9 cellular contexts compared by ENCODE assay signal in genomic region chr6:47168176-47168575, GRCh38.
DNase-seq lines count a peak whose midpoint lies in the region; ATAC-seq and TF ChIP-seq lines count a peak whose summit lies in the region.
"Had no signal": no experiment of that assay in that cellular context is flagged by ENCODE, and none has a peak within 500 bp of the region (broad histone marks: within the 10 kb centered on the region; RNA-seq: fewer than 3 reads in every experiment).

No MANE protein-coding gene starts in this region.

- no peaks in the 10 kb centered on the region for H3K9me3 ChIP-seq in esophagus (ENCODE audit: control insufficient read depth in 2 of 2, insufficient read depth in 1 of 2, low read depth in 1 of 2, low read length in 1 of 2)
- H3K9me3 ChIP-seq in psoas muscle, result no peaks in the 10 kb centered on the region
- H3K9me3 ChIP-seq in spleen, result no peaks in the 10 kb centered on the region

- POLR2A ChIA-PET in naive thymus-derived CD8-positive, alpha-beta T cell (lab: Charles Lee), result no interaction called here

- H3K4me1 ChIP-seq in esophagus (ENCODE audit: control insufficient read depth in 2 of 2, insufficient read depth in 2 of 2, low read length in 1 of 2) (peaks cover 0 to 2% of the 10 kb centered on the region in 2 donors), psoas muscle (no peaks in the 10 kb centered on the region), spleen (no peaks in the 10 kb centered on the region)

- ATAC-seq in psoas muscle (peak; percentile 96 to 99 (median 98)), HG03521 (IDR thresholded peaks at IDR 0.05; ENCODE audit: unreplicated experiment) (no peak)
- ATAC-seq in naive thymus-derived CD8-positive, alpha-beta T cell, result no peak

- no peak overlapping the region for H3K4me3 Mint-ChIP-seq in naive thymus-derived CD8-positive, alpha-beta T cell

- intact Hi-C loops in psoas muscle (cut with DNase I), result loop anchor here in 1 of 2 donors (2.0 to 5.0 kb wide), 2 partner anchors 31 to 71 kb away; no protein-coding TSS in a partner anchor
- intact Hi-C loops in spleen (cut with DNase I; ENCODE audit: low total_unique reads), result no loop called here

- H3K27ac Mint-ChIP-seq in naive thymus-derived CD8-positive, alpha-beta T cell, result no peak overlapping the region

- no peak for TF ChIP-seq POLR2A in spleen (IDR thresholded peaks at IDR 0.05)

- H3K9me3 Mint-ChIP-seq in naive thymus-derived CD8-positive, alpha-beta T cell, result peaks cover 0 to 3% (median 0%) of the 10 kb centered on the region in 9 donors

- H3K36me3 ChIP-seq in esophagus (ENCODE audit: control insufficient read depth in 2 of 2, insufficient read depth in 2 of 2, low read length in 1 of 2), result no peaks in the 10 kb centered on the region
- H3K36me3 ChIP-seq in psoas muscle (ENCODE audit: insufficient read depth in 1 of 2, low read depth in 1 of 2), result no peaks in the 10 kb centered on the region
- no peaks in the 10 kb centered on the region for H3K36me3 ChIP-seq in spleen

- 36 to 42% methylated on average over 2 of the region's 2 CpGs for WGBS in esophagus, 2 donors
- WGBS in psoas muscle, 3 donors, result 22 to 39% (median 29%) methylated on average over 2 of the region's 2 CpGs
- WGBS in spleen, 5 donors, result 67 to 84% (median 69%) methylated on average over 2 of the region's 2 CpGs

- no peaks in the 10 kb centered on the region for H3K36me3 Mint-ChIP-seq in naive thymus-derived CD8-positive, alpha-beta T cell

- H3K27ac ChIP-seq in esophagus (ENCODE audit: low read depth in 2 of 2, low read length in 1 of 2) (peak overlapping the region; percentile 49 to 69), psoas muscle (peak overlapping the region; percentile 51), spleen (no peak overlapping the region)

- no peaks in the 10 kb centered on the region for H3K27me3 ChIP-seq in esophagus (ENCODE audit: control insufficient read depth in 1 of 2, insufficient read depth in 2 of 2, low read length in 2 of 2)
- no peaks in the 10 kb centered on the region for H3K27me3 ChIP-seq in psoas muscle (ENCODE audit: insufficient read depth in 3 of 3, low read length in 2 of 3)
- no peaks in the 10 kb centered on the region for H3K27me3 ChIP-seq in spleen (replicated peaks in 1 of 7)

- TF ChIP-seq CTCF in psoas muscle (IDR thresholded peaks at IDR 0.05) (no peak), spleen (IDR thresholded peaks at IDR 0.05 in 8 of 11, conservative IDR thresholded peaks at IDR 0.05 in 3 of 11) (no peak)

- DNase-seq in ELR (ENCODE audit: low read depth) (peak; percentile 98), NCI-H748 (lab: John Stamatoyannopoulos, UW; ENCODE audit: unreplicated experiment) (peak; percentile 50), psoas muscle (peak; percentile 66 to 80), T-helper 2 cell (no peak), spleen (no peak)
- no peak for DNase-seq in naive thymus-derived CD8-positive, alpha-beta T cell
- DNase-seq: T-helper 1 cell had no signal

- H3K27me3 Mint-ChIP-seq in naive thymus-derived CD8-positive, alpha-beta T cell, result peaks cover 0 to 7% (median 0%) of the 10 kb centered on the region in 5 donors

- H3K4me3 ChIP-seq in esophagus (ENCODE audit: low read depth in 1 of 2, low read length in 2 of 2) (no peak overlapping the region), psoas muscle (no peak overlapping the region), spleen (no peak overlapping the region)

- peaks cover 0 to 2% (median 0%) of the 10 kb centered on the region in 4 donors for H3K4me1 Mint-ChIP-seq in naive thymus-derived CD8-positive, alpha-beta T cell

Comparison
In these comparisons a context has a peak if more than half of its experiments do, and no peak if none do; other contexts are left out.
1. DNase-seq: peak in ELR (single experiment), NCI-H748 (single experiment) and psoas muscle (2 of 2); none in naive thymus-derived CD8-positive, alpha-beta T cell (0 of 10), T-helper 2 cell (0 of 5) and spleen (single experiment).
2. H3K27ac ChIP-seq: peak in esophagus (2 of 2) and psoas muscle (single experiment); none in spleen (0 of 8).
3. ATAC-seq: peak in psoas muscle (4 of 4); none in naive thymus-derived CD8-positive, alpha-beta T cell (0 of 2) and HG03521 (single experiment).